In genomic region chr16:67326472-67327309, GRCh38 we compare ENCODE assay signal across 8 cellular contexts. TPM values are rescaled to one million over a fixed set of nuclear protein-coding genes. Genes with fewer than 3 reads are reported as not detected.
DNase-seq lines count a peak whose midpoint lies in the region; ATAC-seq and TF ChIP-seq lines count a peak whose summit lies in the region.

KCTD19 (minus strand) TSS chr16:67326741; CDS start chr16:67326707, 34 bp downstream.
A gene with protein sequence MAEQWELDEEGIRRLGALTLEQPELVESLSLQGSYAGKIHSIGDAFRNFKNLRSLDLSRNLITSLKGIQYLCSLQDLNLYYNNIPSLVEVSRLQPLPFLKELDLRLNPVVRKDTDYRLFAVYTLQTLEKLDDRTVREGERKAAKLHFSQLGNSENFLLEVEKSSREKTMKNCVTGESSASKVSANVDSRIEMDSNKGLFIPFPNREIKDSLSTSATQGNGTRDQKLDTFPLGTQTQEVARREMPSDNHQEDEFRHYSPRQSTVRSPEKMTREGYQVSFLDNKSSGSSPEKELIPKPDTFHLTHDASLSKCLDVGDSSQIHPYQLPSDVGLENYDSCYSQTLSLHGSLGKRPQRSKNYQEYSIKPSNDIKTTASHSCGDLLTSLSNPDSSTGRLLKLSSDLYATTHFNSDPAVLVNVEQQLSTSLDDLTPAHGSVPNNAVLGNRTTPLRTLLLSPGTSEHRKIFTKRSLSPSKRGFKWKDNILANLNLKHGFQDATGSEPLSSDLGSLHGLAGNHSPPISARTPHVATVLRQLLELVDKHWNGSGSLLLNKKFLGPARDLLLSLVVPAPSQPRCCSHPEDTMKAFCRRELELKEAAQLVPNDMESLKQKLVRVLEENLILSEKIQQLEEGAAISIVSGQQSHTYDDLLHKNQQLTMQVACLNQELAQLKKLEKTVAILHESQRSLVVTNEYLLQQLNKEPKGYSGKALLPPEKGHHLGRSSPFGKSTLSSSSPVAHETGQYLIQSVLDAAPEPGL (plus strand): TSS chr16:67326815. CDS start chr16:67326863, 48 bp downstream.

- no peaks in the 10 kb centered on the region for H3K9me3 Mint-ChIP-seq in activated naive CD4-positive, alpha-beta T cell treated with anti-CD3 and anti-CD28 coated beads, Interleukin-2, amount 50 U/mL, for 24 hours

- H3K27me3 Mint-ChIP-seq in activated naive CD4-positive, alpha-beta T cell treated with anti-CD3 and anti-CD28 coated beads, Interleukin-2, amount 50 U/mL, for 24 hours: peaks cover 35% of the 10 kb centered on the region

- H3K9me3 ChIP-seq in prostate gland (no peaks in the 10 kb centered on the region), upper lobe of right lung (no peaks in the 10 kb centered on the region)

- TF ChIP-seq POLR2A in prostate gland (IDR thresholded peaks at IDR 0.05): no peak

- ATAC-seq in GM19463 (IDR thresholded peaks at IDR 0.05; ENCODE audit: unreplicated experiment) (peak; percentile 57), left ventricle myocardium superior (peak; percentile 78), upper lobe of right lung (peak; percentile 95), GM18867 (IDR thresholded peaks at IDR 0.05; ENCODE audit: unreplicated experiment) (no peak)

- H3K27me3 ChIP-seq in prostate gland (replicated peaks; ENCODE audit: insufficient read depth) (no peaks in the 10 kb centered on the region), upper lobe of right lung (peaks cover 13% of the 10 kb centered on the region)

- H3K27ac ChIP-seq in prostate gland: no peak within 1 kb of the TSS
- peak within 1 kb of the TSS; percentile 1 for H3K27ac ChIP-seq in upper lobe of right lung

- H3K4me3 ChIP-seq in prostate gland (peak within 1 kb of the TSS; percentile 30 to 31), upper lobe of right lung (peak within 1 kb of the TSS; percentile 52)

- WGBS in prostate gland: 8% methylated on average over 61 of the region's 61 CpGs

- H3K36me3 ChIP-seq in prostate gland (no peaks in the 10 kb centered on the region), upper lobe of right lung (no peaks in the 10 kb centered on the region)

- TF ChIP-seq CTCF in prostate gland (IDR thresholded peaks at IDR 0.05) (peak in 3 of 4 experiments; percentile 17 to 52 (median 49)), upper lobe of right lung (IDR thresholded peaks at IDR 0.05) (peak; percentile 41)

- peaks cover 8% of the 10 kb centered on the region for H3K4me1 Mint-ChIP-seq in activated naive CD4-positive, alpha-beta T cell treated with anti-CD3 and anti-CD28 coated beads, Interleukin-2, amount 50 U/mL, for 24 hours

- intact Hi-C loops in left ventricle myocardium superior (cut with micrococcal nuclease) (no loop called here), prostate gland (cut with DNase I) (no loop called here), upper lobe of right lung (cut with DNase I) (no loop called here)

- H3K4me1 ChIP-seq in prostate gland (replicated peaks) (peaks cover 4% of the 10 kb centered on the region), upper lobe of right lung (peaks cover 5% of the 10 kb centered on the region)

- no peaks in the 10 kb centered on the region for H3K36me3 Mint-ChIP-seq in activated naive CD4-positive, alpha-beta T cell treated with anti-CD3 and anti-CD28 coated beads, Interleukin-2, amount 50 U/mL, for 24 hours

- peak within 1 kb of the TSS; percentile 57 for H3K27ac Mint-ChIP-seq in activated naive CD4-positive, alpha-beta T cell treated with anti-CD3 and anti-CD28 coated beads, Interleukin-2, amount 50 U/mL, for 24 hours

- DNase-seq in 8988T (peak; percentile 99), RPMI8226 (peak; percentile 23), left ventricle myocardium superior (peak; percentile 71), prostate gland (ENCODE audit: low spot score) (peak; percentile 35), upper lobe of right lung (peak; percentile 91)

- peak within 1 kb of the TSS; percentile 81 for H3K4me3 Mint-ChIP-seq in activated naive CD4-positive, alpha-beta T cell treated with anti-CD3 and anti-CD28 coated beads, Interleukin-2, amount 50 U/mL, for 24 hours

RNA-seq across cellular contexts. Expression of gene KCTD19, which starts in this region (rescaled TPM):
- not detected for total RNA-seq in left ventricle myocardium superior
- total RNA-seq in prostate gland: 1 to 10 TPM in 1 of 2 donors, not detected in 1; 7.0 TPM
- total RNA-seq in upper lobe of right lung: 1.4 TPM

RNA-seq across cellular contexts. Expression of the second gene that starts in this region (rescaled TPM):
- total RNA-seq in left ventricle myocardium superior (not detected), prostate gland (1 to 10 TPM in 1 of 2 donors, not detected in 1; 4.6 TPM), upper lobe of right lung (27.4 TPM)

Comparison
In these comparisons a context has a peak if more than half of its experiments do, and no peak if none do; other contexts are left out.
1. Peak in DNase-seq and ATAC-seq in left ventricle myocardium superior; RNA of the genes that start here not detected or under 1 TPM.
2. DNase-seq: peak in every context shown above with its lines; median percentile 99 in 8988T; 91 in upper lobe of right lung; 71 in left ventricle myocardium superior; 35 in prostate gland; 23 in RPMI8226.